ENCODE assay signal across 8 cellular contexts in genomic region chr10:103451871-103452713, GRCh38. TPM values are rescaled to one million over a fixed set of nuclear protein-coding genes. Genes with fewer than 3 reads are reported as not detected.
A peak's percentile ranks its signal among the peaks of the same experiment; 100 is the strongest.
DNase-seq lines count a peak whose midpoint lies in the region; ATAC-seq and TF ChIP-seq lines count a peak whose summit lies in the region.

A gene with protein sequence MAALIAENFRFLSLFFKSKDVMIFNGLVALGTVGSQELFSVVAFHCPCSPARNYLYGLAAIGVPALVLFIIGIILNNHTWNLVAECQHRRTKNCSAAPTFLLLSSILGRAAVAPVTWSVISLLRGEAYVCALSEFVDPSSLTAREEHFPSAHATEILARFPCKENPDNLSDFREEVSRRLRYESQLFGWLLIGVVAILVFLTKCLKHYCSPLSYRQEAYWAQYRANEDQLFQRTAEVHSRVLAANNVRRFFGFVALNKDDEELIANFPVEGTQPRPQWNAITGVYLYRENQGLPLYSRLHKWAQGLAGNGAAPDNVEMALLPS (minus strand): TSS chr10:103452370. CDS start chr10:103449941, 2,429 bp downstream.

- no peaks in the 10 kb centered on the region for H3K9me3 ChIP-seq in MM.1S (replicated peaks; ENCODE audit: insufficient read depth, low read length)

- no peaks in the 10 kb centered on the region for H4K20me1 ChIP-seq in MM.1S (ENCODE audit: insufficient read depth, low read length)

- no peaks in the 10 kb centered on the region for H3K4me1 ChIP-seq in MM.1S (ENCODE audit: low read length)

- peaks cover 30% of the 10 kb centered on the region for H3K79me2 ChIP-seq in MM.1S (ENCODE audit: low read length)

- peak within 1 kb of the TSS; percentile 80 for H2AFZ ChIP-seq in MM.1S (ENCODE audit: low read length)

- H3K4me2 ChIP-seq in MM.1S (ENCODE audit: low read depth, low read length) = peak within 1 kb of the TSS; percentile 85

- H3F3A ChIP-seq in MM.1S (ENCODE audit: insufficient read depth, low read length) = peaks cover 6% of the 10 kb centered on the region

- H3K27me3 Mint-ChIP-seq in WTC11 (ENCODE audit: low read depth) = no peaks in the 10 kb centered on the region

- CTCF ChIA-PET in WTC11 (lab: Charles Lee) = interaction anchor here (0.9 to 5.7 kb wide), 8 partner anchors 19 to 141 kb away, joined by 3 to 49 read pairs (median 5); no protein-coding TSS in a partner anchor

- H3K4me3 Mint-ChIP-seq in WTC11 = peak within 1 kb of the TSS; percentile 68

- H3K36me3 Mint-ChIP-seq in WTC11 = peaks cover 7% of the 10 kb centered on the region; the same call in 1 of the 2 replicates

- H3K27me3 ChIP-seq in MM.1S (replicated peaks; ENCODE audit: insufficient read depth, low read length) = no peaks in the 10 kb centered on the region
- H3K27me3 ChIP-seq in kidney epithelial cell (ENCODE audit: control insufficient read depth, insufficient read depth, low read length) = no peaks in the 10 kb centered on the region

- peak; percentile 49 for DNase-seq in D341Med (ENCODE audit: low spot score)
- peak; percentile 57 for DNase-seq in MM.1S
- DNase-seq in WTC11 (ENCODE audit: low spot score) = peak; percentile 60
- peak in 40 of 61 donors; percentile 7 to 68 (median 36) for DNase-seq in caudate nucleus (lab: John Stamatoyannopoulos, UW)
- no peak for DNase-seq in kidney epithelial cell (ENCODE audit: low read depth)
- DNase-seq in stimulated activated CD4-positive, alpha-beta T cell treated with anti-CD3 and anti-CD28 coated beads, Interleukin-1b, Interleukin-23, amount 100 ng/mL, for 24 hours (ENCODE audit: low read depth in 4 of 4, low spot score in 1 of 4) = peak; percentile 24 to 61 (median 41)
- DNase-seq in NCI-H2196 (lab: John Stamatoyannopoulos, UW; ENCODE audit: unreplicated experiment) = no peak

- peaks cover 7% of the 10 kb centered on the region; the same call in 1 of the 2 replicates for H3K4me1 Mint-ChIP-seq in WTC11

- H3K36me3 ChIP-seq in MM.1S (replicated peaks; ENCODE audit: insufficient read depth, low read length) (no peaks in the 10 kb centered on the region; the same call in 1 of the 2 replicates), kidney epithelial cell (ENCODE audit: control insufficient read depth, insufficient read depth, low read length) (peaks cover 2% of the 10 kb centered on the region)

- TF ChIP-seq CTCF in MM.1S (IDR thresholded peaks at IDR 0.05; ENCODE audit: low read length) (no peak), WTC11 (IDR thresholded peaks at IDR 0.05) (no peak), kidney epithelial cell (IDR thresholded peaks at IDR 0.05; ENCODE audit: insufficient read depth, low read length, poor library complexity, severe bottlenecking) (no peak)

- POLR2A ChIA-PET in WTC11 (lab: Charles Lee) = interaction anchor here (1.7 kb wide), 1 partner anchor 24 kb away, joined by 4 read pairs; no protein-coding TSS in a partner anchor

- H3K9me3 Mint-ChIP-seq in WTC11 = no peaks in the 10 kb centered on the region

- H3K27ac Mint-ChIP-seq in WTC11 = no peak within 1 kb of the TSS

- H3K4me3 ChIP-seq in MM.1S (ENCODE audit: low read length) = peak within 1 kb of the TSS; percentile 74
- H3K4me3 ChIP-seq in kidney epithelial cell (ENCODE audit: low read depth, low read length) = peak within 1 kb of the TSS; percentile 31

- H3K9ac ChIP-seq in MM.1S (ENCODE audit: low read length) = peak within 1 kb of the TSS; percentile 66

- H3K27ac ChIP-seq in MM.1S (ENCODE audit: low read length) = peak within 1 kb of the TSS; percentile 39; the same call in 1 of the 2 replicates
- peak within 1 kb of the TSS; percentile 85 for H3K27ac ChIP-seq in caudate nucleus (ENCODE audit: low read depth, low read length)

- no peaks in the 10 kb centered on the region for H3K9me2 ChIP-seq in MM.1S (replicated peaks; ENCODE audit: insufficient read depth, low read length)

- ATAC-seq in GM21515 (IDR thresholded peaks at IDR 0.05; ENCODE audit: unreplicated experiment) (peak; percentile 71), WTC11 (peak; percentile 71)

TF ChIP-seq in WTC11, 78 proteins besides CTCF, POLR2A, EP300 and RAD21:
- TF ChIP-seq TEAD1 (CRISPR knock-in tag; IDR thresholded peaks at IDR 0.05) (no peak), E2F4 (CRISPR knock-in tag; IDR thresholded peaks at IDR 0.05; ENCODE audit: borderline replicate concordance, low read depth) (no peak), NR3C1 (CRISPR knock-in tag; conservative IDR thresholded peaks at IDR 0.05; ENCODE audit: low read depth) (no peak)
- TF ChIP-seq, protein P1, sequence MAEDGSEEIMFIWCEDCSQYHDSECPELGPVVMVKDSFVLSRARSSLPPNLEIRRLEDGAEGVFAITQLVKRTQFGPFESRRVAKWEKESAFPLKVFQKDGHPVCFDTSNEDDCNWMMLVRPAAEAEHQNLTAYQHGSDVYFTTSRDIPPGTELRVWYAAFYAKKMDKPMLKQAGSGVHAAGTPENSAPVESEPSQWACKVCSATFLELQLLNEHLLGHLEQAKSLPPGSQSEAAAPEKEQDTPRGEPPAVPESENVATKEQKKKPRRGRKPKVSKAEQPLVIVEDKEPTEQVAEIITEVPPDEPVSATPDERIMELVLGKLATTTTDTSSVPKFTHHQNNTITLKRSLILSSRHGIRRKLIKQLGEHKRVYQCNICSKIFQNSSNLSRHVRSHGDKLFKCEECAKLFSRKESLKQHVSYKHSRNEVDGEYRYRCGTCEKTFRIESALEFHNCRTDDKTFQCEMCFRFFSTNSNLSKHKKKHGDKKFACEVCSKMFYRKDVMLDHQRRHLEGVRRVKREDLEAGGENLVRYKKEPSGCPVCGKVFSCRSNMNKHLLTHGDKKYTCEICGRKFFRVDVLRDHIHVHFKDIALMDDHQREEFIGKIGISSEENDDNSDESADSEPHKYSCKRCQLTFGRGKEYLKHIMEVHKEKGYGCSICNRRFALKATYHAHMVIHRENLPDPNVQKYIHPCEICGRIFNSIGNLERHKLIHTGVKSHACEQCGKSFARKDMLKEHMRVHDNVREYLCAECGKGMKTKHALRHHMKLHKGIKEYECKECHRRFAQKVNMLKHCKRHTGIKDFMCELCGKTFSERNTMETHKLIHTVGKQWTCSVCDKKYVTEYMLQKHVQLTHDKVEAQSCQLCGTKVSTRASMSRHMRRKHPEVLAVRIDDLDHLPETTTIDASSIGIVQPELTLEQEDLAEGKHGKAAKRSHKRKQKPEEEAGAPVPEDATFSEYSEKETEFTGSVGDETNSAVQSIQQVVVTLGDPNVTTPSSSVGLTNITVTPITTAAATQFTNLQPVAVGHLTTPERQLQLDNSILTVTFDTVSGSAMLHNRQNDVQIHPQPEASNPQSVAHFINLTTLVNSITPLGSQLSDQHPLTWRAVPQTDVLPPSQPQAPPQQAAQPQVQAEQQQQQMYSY (CRISPR knock-in tag; IDR thresholded peaks at IDR 0.05) = peak; percentile 19
- TF ChIP-seq, protein P2, sequence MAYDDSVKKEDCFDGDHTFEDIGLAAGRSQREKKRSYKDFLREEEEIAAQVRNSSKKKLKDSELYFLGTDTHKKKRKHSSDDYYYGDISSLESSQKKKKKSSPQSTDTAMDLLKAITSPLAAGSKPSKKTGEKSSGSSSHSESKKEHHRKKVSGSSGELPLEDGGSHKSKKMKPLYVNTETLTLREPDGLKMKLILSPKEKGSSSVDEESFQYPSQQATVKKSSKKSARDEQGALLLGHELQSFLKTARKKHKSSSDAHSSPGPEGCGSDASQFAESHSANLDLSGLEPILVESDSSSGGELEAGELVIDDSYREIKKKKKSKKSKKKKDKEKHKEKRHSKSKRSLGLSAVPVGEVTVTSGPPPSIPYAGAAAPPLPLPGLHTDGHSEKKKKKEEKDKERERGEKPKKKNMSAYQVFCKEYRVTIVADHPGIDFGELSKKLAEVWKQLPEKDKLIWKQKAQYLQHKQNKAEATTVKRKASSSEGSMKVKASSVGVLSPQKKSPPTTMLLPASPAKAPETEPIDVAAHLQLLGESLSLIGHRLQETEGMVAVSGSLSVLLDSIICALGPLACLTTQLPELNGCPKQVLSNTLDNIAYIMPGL (CRISPR knock-in tag; IDR thresholded peaks at IDR 0.05) = peak; percentile 35; the same call in 1 of the 2 replicates

RNA-seq across cellular contexts. Expression of the gene that starts here (rescaled TPM):
- total RNA-seq in WTC11 (2021) (1.8 to 2.4 TPM (median 1.9 TPM) in 3 replicates), kidney epithelial cell (0.07 and 0.25 TPM in 2 replicates)

Comparison
In these comparisons a context has a peak if more than half of its experiments do, and no peak if none do; other contexts are left out.
1. DNase-seq: peak in D341Med (single experiment), MM.1S (single experiment), WTC11 (single experiment), caudate nucleus (40 of 61) and stimulated activated CD4-positive, alpha-beta T cell treated with anti-CD3 and anti-CD28 coated beads, Interleukin-1b, Interleukin-23, amount 100 ng/mL, for 24 hours (4 of 4); none in kidney epithelial cell (single experiment) and NCI-H2196 (single experiment).